ENCODE assay signal across 14 cellular contexts in the genomic region with DNA sequence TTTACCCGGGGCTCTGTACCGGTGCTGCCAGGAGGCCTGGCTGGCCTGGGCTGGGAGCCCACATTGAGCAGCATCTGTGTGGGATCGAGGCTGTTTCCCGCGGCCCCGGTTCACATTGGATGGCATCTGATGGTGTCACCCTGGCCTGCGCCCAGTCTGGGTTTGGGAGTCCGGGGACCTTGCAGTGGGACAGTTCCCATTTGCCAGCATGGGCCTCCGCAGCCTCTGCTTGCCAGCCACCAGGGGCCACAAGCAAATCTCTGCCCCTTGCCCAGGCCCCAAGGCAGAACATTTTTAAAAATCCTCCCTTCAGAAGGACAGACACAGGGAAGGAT.
DNase-seq lines count a peak whose midpoint lies in the region; ATAC-seq and TF ChIP-seq lines count a peak whose summit lies in the region.
"Had no signal": no experiment of that assay in that cellular context is flagged by ENCODE, and none has a peak within 500 bp of the region (broad histone marks: within the 10 kb centered on the region; RNA-seq: fewer than 3 reads in every experiment).

No MANE protein-coding gene starts in this region.

- WGBS in sigmoid colon, 2 donors = 96% methylated on average over 9 of the region's 9 CpGs

- no peak for TF ChIP-seq EP300 in sigmoid colon (IDR thresholded peaks at IDR 0.05)

- H3K27ac Mint-ChIP-seq in central memory CD8-positive, alpha-beta T cell (ENCODE audit: low read depth) = peak overlapping the region; percentile 80
- H3K27ac Mint-ChIP-seq: GM23338 had no signal

- ATAC-seq in central memory CD8-positive, alpha-beta T cell (replicated peaks; ENCODE audit: extremely low read depth, poor library complexity, severe bottlenecking) = no peak
- ATAC-seq in GM21529 (IDR thresholded peaks at IDR 0.05; ENCODE audit: unreplicated experiment) = no peak
- ATAC-seq: GM23338 had no signal

- H3K4me1 Mint-ChIP-seq in central memory CD8-positive, alpha-beta T cell = peaks cover 14% of the 10 kb centered on the region
- H3K4me1 Mint-ChIP-seq: IgD-negative memory B cell had no signal

- H3K9me3 ChIP-seq in sigmoid colon = no peaks in the 10 kb centered on the region

- H3K9me3 Mint-ChIP-seq in central memory CD8-positive, alpha-beta T cell = no peaks in the 10 kb centered on the region
- H3K9me3 Mint-ChIP-seq: CD8-positive, alpha-beta memory T cell; IgD-negative memory B cell had no signal

- peak; percentile 38 for DNase-seq in activated effector memory CD4-positive, alpha-beta T cell treated with anti-CD3 and anti-CD28 coated beads, Interleukin-2, amount 50 U/mL, for 16 hours
- no peak for DNase-seq in activated effector memory CD4-positive, alpha-beta T cell treated with Interleukin-2 at 50 U/mL for 16 hours
- DNase-seq in central memory CD8-positive, alpha-beta T cell (ENCODE audit: low spot score in 2 of 2) = no peak
- DNase-seq in sigmoid colon (peak; percentile 33), LoVo (ENCODE audit: low spot score) (no peak), NCI-H146 (lab: John Stamatoyannopoulos, UW) (no peak)
- DNase-seq: DMS53, GF-D8, H7 had no signal

- peaks cover 11% of the 10 kb centered on the region for H3K36me3 Mint-ChIP-seq in central memory CD8-positive, alpha-beta T cell (ENCODE audit: insufficient read depth)

- no peak for TF ChIP-seq POLR2A in sigmoid colon (IDR thresholded peaks at IDR 0.05)

- peaks cover 0 to 10% (median 7%) of the 10 kb centered on the region in 4 donors for H3K4me1 ChIP-seq in sigmoid colon

- no peak overlapping the region for H3K4me3 Mint-ChIP-seq in central memory CD8-positive, alpha-beta T cell
- H3K4me3 Mint-ChIP-seq: CD8-positive, alpha-beta memory T cell; GM23338; IgD-negative memory B cell had no signal

- intact Hi-C loops in sigmoid colon (cut with DNase I) = no loop called here

- H3K27ac ChIP-seq in sigmoid colon = no peak overlapping the region
- H3K27ac ChIP-seq: 22Rv1 had no signal

- TF ChIP-seq CTCF in sigmoid colon (IDR thresholded peaks at IDR 0.05) = no peak

- H3K4me3 ChIP-seq in sigmoid colon = no peak overlapping the region
- H3K4me3 ChIP-seq: GM23338 had no signal

- H3K27me3 ChIP-seq in sigmoid colon = no peaks in the 10 kb centered on the region

- H3K27me3 Mint-ChIP-seq in central memory CD8-positive, alpha-beta T cell = no peaks in the 10 kb centered on the region
- H3K27me3 Mint-ChIP-seq: CD8-positive, alpha-beta memory T cell; IgD-negative memory B cell had no signal

- H3K36me3 ChIP-seq in sigmoid colon = peaks cover 0 to 20% (median 4%) of the 10 kb centered on the region in 4 donors

Comparison
In these comparisons a context has a peak if more than half of its experiments do, and no peak if none do; other contexts are left out.
1. DNase-seq: peak in activated effector memory CD4-positive, alpha-beta T cell treated with anti-CD3 and anti-CD28 coated beads, Interleukin-2, amount 50 U/mL, for 16 hours (single experiment) and sigmoid colon (single experiment); none in activated effector memory CD4-positive, alpha-beta T cell treated with Interleukin-2 at 50 U/mL for 16 hours (single experiment), central memory CD8-positive, alpha-beta T cell (0 of 2), LoVo (single experiment) and NCI-H146 (single experiment).